In the genomic region with DNA sequence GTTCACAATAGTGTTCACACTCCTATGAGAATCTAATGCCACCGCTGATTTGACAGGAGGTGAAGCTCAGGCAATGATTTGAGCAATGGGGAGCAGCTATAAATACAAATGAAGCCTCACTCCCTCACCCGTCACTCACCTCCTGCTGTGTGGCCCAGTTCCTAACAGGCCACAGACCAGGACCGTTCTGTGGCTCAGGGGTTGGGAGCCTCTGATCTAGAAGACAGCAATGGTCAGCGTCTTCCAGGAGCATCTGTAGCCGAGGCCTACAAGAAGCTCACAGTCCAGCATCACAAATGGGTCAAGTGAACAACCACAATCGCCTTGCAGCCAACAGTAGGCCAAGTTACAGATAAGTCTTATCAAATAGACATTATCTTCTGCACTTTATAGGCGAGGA, we compare ENCODE assay signal across 6 cellular contexts.
"Had no signal": no experiment of that assay in that cellular context is flagged by ENCODE, and none has a peak within 500 bp of the region (broad histone marks: within the 10 kb centered on the region; RNA-seq: fewer than 3 reads in every experiment).

No MANE protein-coding gene starts in this region.

- H3K4me3 ChIP-seq: K562 had no signal

- ATAC-seq: HepG2, K562 had no signal

- H3K9me3 Mint-ChIP-seq: IgD-negative memory B cell had no signal

- H3K4me1 Mint-ChIP-seq: IgD-negative memory B cell had no signal

- FAIRE-seq: HepG2, K562 had no signal

- H3K27ac Mint-ChIP-seq: IgD-negative memory B cell had no signal

- DNase-seq: IMR-90, KBM-7 had no signal

- H3K27ac ChIP-seq: HL-60 had no signal

- H3K4me3 Mint-ChIP-seq: IgD-negative memory B cell had no signal
